9 cellular contexts compared by ENCODE assay signal in genomic region chr12:98895086-98895651, GRCh38.
DNase-seq lines count a peak whose midpoint lies in the region; ATAC-seq and TF ChIP-seq lines count a peak whose summit lies in the region.
"Had no signal": no experiment of that assay in that cellular context is flagged by ENCODE, and none has a peak within 500 bp of the region (broad histone marks: within the 10 kb centered on the region; RNA-seq: fewer than 3 reads in every experiment).

No MANE protein-coding gene starts in this region.

- no peaks in the 10 kb centered on the region for H3K36me3 ChIP-seq in A673 (ENCODE audit: insufficient read depth, low read length, poor library complexity, severe bottlenecking)

- H3K27me3 Mint-ChIP-seq in brain (peaks cover 41% of the 10 kb centered on the region), nephron progenitor cell (ENCODE audit: low read depth, poor library complexity) (peaks cover 91% of the 10 kb centered on the region)

- DNase-seq in A673 (ENCODE audit: low spot score) (peak; percentile 15), HEK293T (ENCODE audit: extremely low spot score) (peak; percentile 20), nephron progenitor cell (peak; percentile 69), SW 1271 (lab: John Stamatoyannopoulos, UW) (no peak)
- no peak for DNase-seq in activated naive CD4-positive, alpha-beta T cell treated with Interleukin-2 at 50 U/mL for 16 hours

- POLR2A ChIA-PET in A673 (lab: Charles Lee; ENCODE audit: low non-redundant PET) (interaction anchor here (0.7 kb wide), 1 partner anchor 19 kb away, joined by 4 read pairs; no protein-coding TSS in a partner anchor), HEK293T (lab: Yijun Ruan, JAX) (no interaction called here)

- peak overlapping the region; percentile 38 for H3K4me3 ChIP-seq in A673 (ENCODE audit: low read depth, low read length, poor library complexity, severe bottlenecking)

- H3K4me3 Mint-ChIP-seq in brain: peak overlapping the region; percentile 78 to 84 (median 82)
- peak overlapping the region; percentile 77 for H3K4me3 Mint-ChIP-seq in nephron progenitor cell

- H3K9me3 ChIP-seq in A673 (ENCODE audit: low read depth, low read length, poor library complexity, severe bottlenecking): no peaks in the 10 kb centered on the region

- ATAC-seq in GM21447 (IDR thresholded peaks at IDR 0.05; ENCODE audit: unreplicated experiment) (no peak), GM18519 (IDR thresholded peaks at IDR 0.05; ENCODE audit: low FRiP score, unreplicated experiment) (no peak)

- BruUV-seq in A673 (replicated peaks; lab: Mats Ljungman, UMichigan): no TSS peak

- H3K4me1 ChIP-seq in A673 (ENCODE audit: insufficient read depth, low read length, poor library complexity, severe bottlenecking): peaks cover 6% of the 10 kb centered on the region

- TF ChIP-seq CTCF in A673 (conservative IDR thresholded peaks at IDR 0.05; ENCODE audit: low read depth, low read length) (no peak), brain (conservative IDR thresholded peaks at IDR 0.05) (no peak), nephron progenitor cell (IDR thresholded peaks at IDR 0.05) (no peak)

- H3K27ac Mint-ChIP-seq in brain (peak overlapping the region in 2 of 5 experiments; percentile 38 to 75), nephron progenitor cell (no peak overlapping the region)

- H3K4me1 Mint-ChIP-seq in brain (peaks cover 32% of the 10 kb centered on the region), nephron progenitor cell (peaks cover 22% of the 10 kb centered on the region)

- peaks cover 96% of the 10 kb centered on the region for H3K27me3 ChIP-seq in A673 (replicated peaks; ENCODE audit: insufficient read depth, low read depth, low read length, poor library complexity)

- H3K9me3 Mint-ChIP-seq in brain (peaks cover 0 to 5% (median 4%) of the 10 kb centered on the region in 5 experiments), nephron progenitor cell (no peaks in the 10 kb centered on the region)

- H3K36me3 Mint-ChIP-seq in brain (no peaks in the 10 kb centered on the region), nephron progenitor cell (ENCODE audit: low read depth) (no peaks in the 10 kb centered on the region)

- CTCF ChIA-PET in A673 (lab: Charles Lee) (no interaction called here), HEK293T (lab: Yijun Ruan, JAX) (no interaction called here)

- intact Hi-C loops in A673 (cut with micrococcal nuclease; ENCODE audit: unreplicated experiment): no loop called here

- H3K27ac ChIP-seq in A673 (ENCODE audit: low read depth, low read length, poor library complexity, severe bottlenecking): no peak overlapping the region
- H3K27ac ChIP-seq: RWPE1 had no signal

TF ChIP-seq in HEK293T, 16 proteins besides CTCF, POLR2A, EP300 and RAD21:
- TF ChIP-seq LEF1 (IDR thresholded peaks at IDR 0.05; ENCODE audit: borderline replicate concordance) (no peak), SUZ12 (IDR thresholded peaks at IDR 0.05) (no peak), FOXA1 (IDR thresholded peaks at IDR 0.05) (no peak), FOXK2 (IDR thresholded peaks at IDR 0.05) (no peak), HDGF (IDR thresholded peaks at IDR 0.05; ENCODE audit: borderline replicate concordance) (no peak)

Comparison
In these comparisons a context has a peak if more than half of its experiments do, and no peak if none do; other contexts are left out.
1. DNase-seq: peak in A673 (single experiment), HEK293T (single experiment) and nephron progenitor cell (single experiment); none in SW 1271 (0 of 2) and activated naive CD4-positive, alpha-beta T cell treated with Interleukin-2 at 50 U/mL for 16 hours (single experiment).